In genomic region chr7:17339139-17339538, GRCh38 we compare ENCODE assay signal across 15 cellular contexts.
"Had no signal": no experiment of that assay in that cellular context is flagged by ENCODE, and none has a peak within 500 bp of the region (broad histone marks: within the 10 kb centered on the region; RNA-seq: fewer than 3 reads in every experiment).

No MANE protein-coding gene starts in this region.

- DNase-seq: activated CD4-positive, alpha-beta T cell treated with anti-CD3 and anti-CD28 coated beads for 1 hour; activated CD8-positive, alpha-beta memory T cell treated with anti-CD3 and anti-CD28 coated beads, Interleukin-2, amount 50 U/mL, for 4 hours; activated CD8-positive, alpha-beta T cell treated with anti-CD3 and anti-CD28 coated beads for 36 hours; activated naive CD4-positive, alpha-beta T cell; kidney glomerular epithelial cell; naive thymus-derived CD8-positive, alpha-beta T cell; stimulated activated CD4-positive, alpha-beta T cell treated with anti-CD3 and anti-CD28 coated beads, Interleukin-12 subunit alpha, Interleukin-12 subunit beta, amount 100 ng/mL, for 4 hours; stimulated activated naive CD4-positive, alpha-beta T cell; SW 1271; T-helper 9 cell; upper lobe of right lung had no signal

- H3K36me3 ChIP-seq: prostate gland had no signal

- H3K4me1 ChIP-seq: prostate gland had no signal

- H3K27me3 Mint-ChIP-seq: activated CD8-positive, alpha-beta T cell treated with anti-CD3 and anti-CD28 coated beads for 36 hours; naive thymus-derived CD8-positive, alpha-beta T cell had no signal

- H3K27ac Mint-ChIP-seq: activated CD8-positive, alpha-beta T cell treated with anti-CD3 and anti-CD28 coated beads for 36 hours; activated T-helper 1 cell treated with anti-CD3 and anti-CD28 coated beads, Interleukin-12 subunit alpha, Interleukin-12 subunit beta, Interleukin-2, Interleukin-4 antibody, amounts not matched to agents 30 ng/mL and 10 ng/mL and 1 ng/mL, durations not matched to agents 14 hours and 24 hours and 36 hours had no signal

- H3K9me3 ChIP-seq: ascending aorta, prostate gland, upper lobe of right lung had no signal

- H3K4me3 Mint-ChIP-seq: activated CD8-positive, alpha-beta T cell treated with anti-CD3 and anti-CD28 coated beads for 36 hours; activated T-helper 1 cell treated with anti-CD3 and anti-CD28 coated beads, Interleukin-12 subunit alpha, Interleukin-12 subunit beta, Interleukin-2, Interleukin-4 antibody, amounts not matched to agents 30 ng/mL and 10 ng/mL and 1 ng/mL, durations not matched to agents 14 hours and 24 hours and 36 hours; naive thymus-derived CD8-positive, alpha-beta T cell had no signal

- ATAC-seq: activated CD8-positive, alpha-beta T cell treated with anti-CD3 and anti-CD28 coated beads for 36 hours; naive thymus-derived CD8-positive, alpha-beta T cell; upper lobe of right lung had no signal

- H3K27me3 ChIP-seq: ascending aorta, upper lobe of right lung had no signal

- H3K27ac ChIP-seq: ascending aorta, prostate gland, upper lobe of right lung had no signal

- H3K9me3 Mint-ChIP-seq: activated CD8-positive, alpha-beta T cell treated with anti-CD3 and anti-CD28 coated beads for 36 hours had no signal

- H3K4me3 ChIP-seq: ascending aorta, lung, prostate gland, upper lobe of right lung had no signal
